1 cellular context compared by ENCODE assay signal in genomic region chr3:52529376-52530333, GRCh38.
TF ChIP-seq lines count a peak whose summit lies in the region.

No MANE protein-coding gene starts in this region.

TF ChIP-seq in endothelial cell of umbilical vein, 7 proteins besides CTCF, POLR2A, EP300 and RAD21:
- TF ChIP-seq MAX (IDR thresholded peaks at IDR 0.05; ENCODE audit: insufficient read depth, insufficient read length) (no peak), JUN (IDR thresholded peaks at IDR 0.05; ENCODE audit: borderline replicate concordance, insufficient read depth, insufficient read length, low read depth) (no peak), POLR2AphosphoS5 (IDR thresholded peaks at IDR 0.05; ENCODE audit: insufficient read depth, low read depth, low read length) (no peak)
